ENCODE assay signal across 2 cellular contexts in the genomic region with DNA sequence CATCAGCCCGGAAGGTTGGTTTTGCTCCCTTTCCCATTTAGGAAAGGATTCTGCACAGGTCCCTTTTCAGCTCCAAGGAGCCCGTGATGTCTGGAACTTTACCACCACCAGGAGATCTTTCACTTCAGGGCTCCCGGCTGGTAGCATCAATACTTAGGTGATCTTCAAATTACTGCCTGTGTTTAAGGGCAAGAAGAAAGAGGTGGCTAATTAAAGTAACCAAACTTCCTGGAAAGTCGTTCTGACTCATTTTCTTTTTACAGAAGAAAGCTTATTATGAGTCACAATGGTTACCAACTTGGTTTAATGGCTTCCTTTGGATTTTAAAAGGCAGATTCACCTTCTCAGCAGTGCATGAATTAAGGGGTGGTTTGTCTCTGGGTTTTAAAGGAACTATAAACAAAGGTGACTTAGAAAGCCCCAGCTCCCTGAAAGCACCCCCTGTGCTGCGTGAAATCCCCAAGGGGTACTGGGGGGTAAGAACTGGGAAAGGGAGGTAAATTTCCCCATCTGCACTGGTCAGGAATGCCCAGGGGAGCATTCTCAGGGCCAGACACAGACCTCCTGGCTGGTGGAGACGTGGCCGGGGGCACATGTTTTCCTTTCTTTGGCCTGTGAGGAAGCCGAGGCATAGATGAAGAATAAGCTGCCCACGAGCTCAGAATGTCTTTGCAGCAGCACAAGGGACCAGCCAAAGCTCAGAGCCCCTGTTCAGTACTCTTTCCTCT.
A peak's percentile ranks its signal among the peaks of the same experiment; 100 is the strongest.
TF ChIP-seq lines count a peak whose summit lies in the region.

No MANE protein-coding gene starts in this region.

TF ChIP-seq in K562, 482 proteins besides CTCF, POLR2A, EP300 and RAD21 (continues in another document):
- TF ChIP-seq MCM3 (IDR thresholded peaks at IDR 0.05) (no peak), ZNF507 (tag; conservative IDR thresholded peaks at IDR 0.05) (no peak), NUFIP1 (IDR thresholded peaks at IDR 0.05; ENCODE audit: partially characterized antibody) (no peak), TCF7L2 (IDR thresholded peaks at IDR 0.05; ENCODE audit: low read depth, low read length) (no peak), HSF4 (CRISPR knock-in tag; IDR thresholded peaks at IDR 0.05; ENCODE audit: borderline replicate concordance) (no peak), TAF1 (IDR thresholded peaks at IDR 0.05; ENCODE audit: control insufficient read depth, extremely low read depth, insufficient read depth, low read length, severe bottlenecking) (no peak), ZNF41 (CRISPR knock-in tag; conservative IDR thresholded peaks at IDR 0.05) (no peak), IRF2 (CRISPR knock-in tag; IDR thresholded peaks at IDR 0.05) (no peak), HMBOX1 (IDR thresholded peaks at IDR 0.05) (no peak), YY1 (IDR thresholded peaks at IDR 0.05; ENCODE audit: borderline replicate concordance in 1 of 3, control insufficient read depth in 1 of 3, extremely low read depth in 1 of 3, insufficient read depth in 3 of 3, insufficient read length in 1 of 3, insufficient replicate concordance in 2 of 3, low read depth in 1 of 3, low read length in 2 of 3) (peak in 1 of 3 experiments; percentile 9), FOSL1 (tag; conservative IDR thresholded peaks at IDR 0.05) (peak; percentile 90), ZFX (CRISPR knock-in tag; IDR thresholded peaks at IDR 0.05) (no peak), JUND (IDR thresholded peaks at IDR 0.05; ENCODE audit: borderline replicate concordance, low read depth, low read length) (0 out of 2 replicates have a peak, but pooled peaks have one; percentile 10), JUND (tag; IDR thresholded peaks at IDR 0.05; ENCODE audit: borderline replicate concordance, low read depth, low read length) (no peak), FOXK2 (conservative IDR thresholded peaks at IDR 0.05 in 1 of 2, IDR thresholded peaks at IDR 0.05 in 1 of 2; ENCODE audit: low read depth in 2 of 2) (no peak), MEF2A (IDR thresholded peaks at IDR 0.05; ENCODE audit: control insufficient read depth, low read depth, low read length) (0 out of 2 replicates have a peak, but pooled peaks have one; percentile 36), TCF3 (CRISPR knock-in tag; IDR thresholded peaks at IDR 0.05) (no peak), CEBPG (CRISPR knock-in tag; IDR thresholded peaks at IDR 0.05) (no peak), CEBPG (tag; conservative IDR thresholded peaks at IDR 0.05 in 1 of 2, IDR thresholded peaks at IDR 0.05 in 1 of 2) (no peak), BCL6 (CRISPR knock-in tag; IDR thresholded peaks at IDR 0.05) (no peak), CCAR2 (IDR thresholded peaks at IDR 0.05; ENCODE audit: low read depth, low read length) (no peak), ZNF3 (CRISPR knock-in tag; IDR thresholded peaks at IDR 0.05) (no peak), SMAD3 (CRISPR knock-in tag; conservative IDR thresholded peaks at IDR 0.05) (no peak), ZHX1 (conservative IDR thresholded peaks at IDR 0.05; ENCODE audit: low read length) (no peak)
- TF ChIP-seq, protein P1, sequence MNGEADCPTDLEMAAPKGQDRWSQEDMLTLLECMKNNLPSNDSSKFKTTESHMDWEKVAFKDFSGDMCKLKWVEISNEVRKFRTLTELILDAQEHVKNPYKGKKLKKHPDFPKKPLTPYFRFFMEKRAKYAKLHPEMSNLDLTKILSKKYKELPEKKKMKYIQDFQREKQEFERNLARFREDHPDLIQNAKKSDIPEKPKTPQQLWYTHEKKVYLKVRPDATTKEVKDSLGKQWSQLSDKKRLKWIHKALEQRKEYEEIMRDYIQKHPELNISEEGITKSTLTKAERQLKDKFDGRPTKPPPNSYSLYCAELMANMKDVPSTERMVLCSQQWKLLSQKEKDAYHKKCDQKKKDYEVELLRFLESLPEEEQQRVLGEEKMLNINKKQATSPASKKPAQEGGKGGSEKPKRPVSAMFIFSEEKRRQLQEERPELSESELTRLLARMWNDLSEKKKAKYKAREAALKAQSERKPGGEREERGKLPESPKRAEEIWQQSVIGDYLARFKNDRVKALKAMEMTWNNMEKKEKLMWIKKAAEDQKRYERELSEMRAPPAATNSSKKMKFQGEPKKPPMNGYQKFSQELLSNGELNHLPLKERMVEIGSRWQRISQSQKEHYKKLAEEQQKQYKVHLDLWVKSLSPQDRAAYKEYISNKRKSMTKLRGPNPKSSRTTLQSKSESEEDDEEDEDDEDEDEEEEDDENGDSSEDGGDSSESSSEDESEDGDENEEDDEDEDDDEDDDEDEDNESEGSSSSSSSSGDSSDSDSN (IDR thresholded peaks at IDR 0.05; ENCODE audit: borderline replicate concordance in 1 of 2, low read depth in 2 of 2, low read length in 2 of 2) = no peak
- TF ChIP-seq, protein P2, sequence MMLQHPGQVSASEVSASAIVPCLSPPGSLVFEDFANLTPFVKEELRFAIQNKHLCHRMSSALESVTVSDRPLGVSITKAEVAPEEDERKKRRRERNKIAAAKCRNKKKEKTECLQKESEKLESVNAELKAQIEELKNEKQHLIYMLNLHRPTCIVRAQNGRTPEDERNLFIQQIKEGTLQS (IDR thresholded peaks at IDR 0.05) = peak; percentile 66
- TF ChIP-seq, protein P2 (CRISPR knock-in tag; conservative IDR thresholded peaks at IDR 0.05) = no peak

TF ChIP-seq in HepG2, 621 proteins besides CTCF, POLR2A, EP300 and RAD21:
- no peak for TF ChIP-seq RBFOX2 (IDR thresholded peaks at IDR 0.05; ENCODE audit: low read depth, low read length)
- no peak for TF ChIP-seq ZBTB38 (CRISPR knock-in tag; IDR thresholded peaks at IDR 0.05)
- no peak for TF ChIP-seq DR1 (CRISPR knock-in tag; IDR thresholded peaks at IDR 0.05)
- no peak for TF ChIP-seq SRY (CRISPR knock-in tag; IDR thresholded peaks at IDR 0.05)
- no peak for TF ChIP-seq RARG (CRISPR knock-in tag; IDR thresholded peaks at IDR 0.05; ENCODE audit: low read depth)
- TF ChIP-seq, protein P3, sequence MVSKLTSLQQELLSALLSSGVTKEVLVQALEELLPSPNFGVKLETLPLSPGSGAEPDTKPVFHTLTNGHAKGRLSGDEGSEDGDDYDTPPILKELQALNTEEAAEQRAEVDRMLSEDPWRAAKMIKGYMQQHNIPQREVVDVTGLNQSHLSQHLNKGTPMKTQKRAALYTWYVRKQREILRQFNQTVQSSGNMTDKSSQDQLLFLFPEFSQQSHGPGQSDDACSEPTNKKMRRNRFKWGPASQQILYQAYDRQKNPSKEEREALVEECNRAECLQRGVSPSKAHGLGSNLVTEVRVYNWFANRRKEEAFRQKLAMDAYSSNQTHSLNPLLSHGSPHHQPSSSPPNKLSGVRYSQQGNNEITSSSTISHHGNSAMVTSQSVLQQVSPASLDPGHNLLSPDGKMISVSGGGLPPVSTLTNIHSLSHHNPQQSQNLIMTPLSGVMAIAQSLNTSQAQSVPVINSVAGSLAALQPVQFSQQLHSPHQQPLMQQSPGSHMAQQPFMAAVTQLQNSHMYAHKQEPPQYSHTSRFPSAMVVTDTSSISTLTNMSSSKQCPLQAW (CRISPR knock-in tag; IDR thresholded peaks at IDR 0.05) = no peak
- TF ChIP-seq PCBP2 (optimal IDR thresholded peaks at IDR 0.05; ENCODE audit: low read depth, low read length, poor library complexity, severe bottlenecking) = no peak
